Comparison of ENCODE assay signal across 8 cellular contexts in the genomic region with DNA sequence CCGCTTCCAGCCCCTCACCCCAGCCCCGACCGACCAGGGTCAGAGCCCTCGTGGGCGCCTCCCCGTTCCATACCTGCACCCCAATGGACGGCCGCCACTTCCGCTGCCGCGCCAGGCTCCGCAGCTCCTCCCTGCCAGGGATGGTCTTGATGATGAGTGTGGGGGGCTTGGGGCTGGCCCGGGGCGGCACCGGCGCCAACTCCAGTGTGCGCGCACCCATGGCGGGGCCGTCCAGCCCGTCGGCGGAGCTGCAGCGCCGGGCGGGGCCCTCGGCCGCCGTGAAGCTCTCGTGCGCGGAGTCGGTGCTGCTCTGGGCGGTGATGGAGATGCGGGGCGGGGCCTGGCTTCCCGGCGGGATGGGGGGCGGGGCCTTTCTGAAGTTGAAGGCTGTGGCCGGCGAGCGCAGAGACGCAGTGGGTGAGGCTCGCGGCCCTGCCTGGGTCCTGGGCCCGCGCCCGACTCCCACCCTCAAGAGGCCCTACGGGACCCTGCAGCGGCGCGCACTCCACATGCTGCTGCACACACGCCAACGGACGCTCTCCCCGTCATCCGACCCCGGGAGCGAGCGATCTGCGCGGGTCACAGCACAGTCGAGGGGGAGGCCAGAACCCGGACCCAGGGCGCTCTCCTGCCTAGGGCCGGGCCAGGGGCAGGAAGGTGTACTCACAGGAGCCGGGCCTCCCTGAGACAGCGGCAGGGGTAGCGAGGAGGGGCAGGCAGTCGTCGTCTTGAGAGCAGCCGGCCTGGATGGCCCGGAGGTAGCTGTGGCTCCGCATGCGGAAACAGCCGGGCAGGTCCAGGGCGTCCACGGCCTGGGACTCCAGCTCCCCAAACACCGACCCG. TPM values are rescaled to one million over a fixed set of nuclear protein-coding genes. Genes with fewer than 3 reads are reported as not detected.
DNase-seq lines count a peak whose midpoint lies in the region; ATAC-seq, FAIRE-seq and TF ChIP-seq lines count a peak whose summit lies in the region.

No MANE protein-coding gene starts in this region.

- peaks cover 2% of the 10 kb centered on the region for H3K4me1 ChIP-seq in NT2/D1 (ENCODE audit: insufficient read depth, insufficient read length)
- H3K4me1 ChIP-seq in astrocyte (ENCODE audit: insufficient read depth, low read length), result no peaks in the 10 kb centered on the region

- peak overlapping the region; percentile 70 for H3K9ac ChIP-seq in NT2/D1 (ENCODE audit: insufficient read length, low read depth)
- no peak overlapping the region for H3K9ac ChIP-seq in astrocyte (ENCODE audit: low read length)

- FAIRE-seq in astrocyte (lab: Jason Lieb, UNC), result no peak

- no peak overlapping the region for H3K4me3 Mint-ChIP-seq in astrocyte (ENCODE audit: unreplicated experiment)

- H3K27me3 ChIP-seq in NT2/D1 (ENCODE audit: insufficient read depth, insufficient read length) (peaks cover 44% of the 10 kb centered on the region), astrocyte (ENCODE audit: insufficient read depth, low read length) (peaks cover 28% of the 10 kb centered on the region)

- H2AFZ ChIP-seq in astrocyte (ENCODE audit: low read depth, low read length), result peak overlapping the region; percentile 90

- no peak overlapping the region for H3K27ac Mint-ChIP-seq in astrocyte (ENCODE audit: unreplicated experiment)

- H3K4me1 Mint-ChIP-seq in astrocyte (ENCODE audit: low read depth, unreplicated experiment), result no peaks in the 10 kb centered on the region

- peaks cover 12% of the 10 kb centered on the region for H3K9me3 ChIP-seq in NT2/D1 (ENCODE audit: insufficient read depth, low read length)
- no peaks in the 10 kb centered on the region for H3K9me3 ChIP-seq in astrocyte (ENCODE audit: insufficient read depth, low read depth, low read length)

- ATAC-seq in left colon (peak; percentile 91), GM21619 (IDR thresholded peaks at IDR 0.05; ENCODE audit: unreplicated experiment) (no peak)

- H4K20me1 ChIP-seq in astrocyte (ENCODE audit: insufficient read depth, low read length), result no peaks in the 10 kb centered on the region

- H3K27ac ChIP-seq in astrocyte (ENCODE audit: low read depth, low read length), result no peak overlapping the region

- peaks cover 4% of the 10 kb centered on the region for H3K9me3 Mint-ChIP-seq in astrocyte (ENCODE audit: unreplicated experiment)

- DNase-seq in AG08396 (ENCODE audit: low spot score) (peak; percentile 86), NT2/D1 (ENCODE audit: low read depth, low spot score) (peak; percentile 56), astrocyte (ENCODE audit: low read depth) (peak; percentile 2), left colon (peak; percentile 46 to 73), RPMI8226 (no peak), NCI-H2196 (lab: John Stamatoyannopoulos, UW; ENCODE audit: unreplicated experiment) (no peak)
- DNase-seq in stimulated activated CD8-positive, alpha-beta memory T cell treated with anti-CD3 and anti-CD28 coated beads, Interleukin-12 subunit alpha, Interleukin-12 subunit beta, amount 100 ng/mL, for 4 hours (ENCODE audit: low read depth), result peak; percentile 40

- no peak for TF ChIP-seq CTCF in astrocyte (IDR thresholded peaks at IDR 0.05; ENCODE audit: insufficient read depth, low read depth, low read length)

- intact Hi-C loops in left colon (cut with DNase I, micrococcal nuclease), result no loop called here

- peaks cover 46% of the 10 kb centered on the region for H3K27me3 Mint-ChIP-seq in astrocyte (ENCODE audit: low read depth, unreplicated experiment)

- H3K36me3 Mint-ChIP-seq in astrocyte (ENCODE audit: low read depth, unreplicated experiment), result no peaks in the 10 kb centered on the region

- H3K4me3 ChIP-seq in NT2/D1 (ENCODE audit: insufficient read length, low read depth), result peak overlapping the region; percentile 55
- H3K4me3 ChIP-seq in astrocyte (ENCODE audit: insufficient read depth, low read depth, low read length), result peak overlapping the region; percentile 37

- peak overlapping the region; percentile 81 for H3K4me2 ChIP-seq in astrocyte (ENCODE audit: low read length)

- H3K36me3 ChIP-seq in NT2/D1 (ENCODE audit: insufficient read depth, insufficient read length, low read length), result no peaks in the 10 kb centered on the region
- no peaks in the 10 kb centered on the region for H3K36me3 ChIP-seq in astrocyte (ENCODE audit: insufficient read depth, low read length)

- H3K79me2 ChIP-seq in astrocyte (ENCODE audit: insufficient read depth, low read length), result no peaks in the 10 kb centered on the region

RNA-seq across cellular contexts. Expression of gene SMIM12, which starts 26.1 kb away (rescaled TPM):
- total RNA-seq in astrocyte, result 38.1 and 43.6 TPM in 2 replicates
- 10 to 100 TPM; 58.8 to 59.4 TPM for total RNA-seq in left colon

RNA-seq across cellular contexts. Expression of gene DLGAP3, which starts 43.8 kb away (rescaled TPM):
- total RNA-seq in astrocyte (1.6 and 2.7 TPM in 2 replicates), left colon (under 1 TPM; 0.24 to 0.28 TPM)

Comparison
In these comparisons a context has a peak if more than half of its experiments do, and no peak if none do; other contexts are left out.
1. DNase-seq: peak in AG08396 (single experiment), NT2/D1 (single experiment), astrocyte (single experiment), left colon (2 of 2) and stimulated activated CD8-positive, alpha-beta memory T cell treated with anti-CD3 and anti-CD28 coated beads, Interleukin-12 subunit alpha, Interleukin-12 subunit beta, amount 100 ng/mL, for 4 hours (single experiment); none in RPMI8226 (single experiment) and NCI-H2196 (single experiment).